ENCODE assay signal across 6 cellular contexts in genomic region chr22:20956258-20957117, GRCh38. TPM values are rescaled to one million over a fixed set of nuclear protein-coding genes. Genes with fewer than 3 reads are reported as not detected.
A peak's percentile ranks its signal among the peaks of the same experiment; 100 is the strongest.
DNase-seq lines count a peak whose midpoint lies in the region; FAIRE-seq and TF ChIP-seq lines count a peak whose summit lies in the region.

No MANE protein-coding gene starts in this region.

- H3K9me1 ChIP-seq in keratinocyte (ENCODE audit: control insufficient read depth, extremely low read depth, insufficient read depth, low read length): no peaks in the 10 kb centered on the region

- H3K9me3 ChIP-seq in BLaER1 treated with 17β-estradiol and CSF1 and Interleukin-3, amounts not matched to agents 10 nM and 100 nM (replicated peaks in 1 of 11): no peaks in the 10 kb centered on the region
- no peaks in the 10 kb centered on the region for H3K9me3 ChIP-seq in keratinocyte (ENCODE audit: control insufficient read depth, low read depth, low read length)

- peak overlapping the region in 10 of 11 experiments; percentile 66 to 86 (median 74); a peak in 17 of 22 replicates for H3K4me2 ChIP-seq in BLaER1 treated with 17β-estradiol and CSF1 and Interleukin-3, amounts not matched to agents 10 nM and 100 nM
- peak overlapping the region; percentile 65 for H3K4me2 ChIP-seq in keratinocyte (ENCODE audit: control insufficient read depth, extremely low read depth, insufficient read depth, low read depth, low read length)

- DNase-seq in RKO (ENCODE audit: low spot score) (peak; percentile 85), keratinocyte (ENCODE audit: low read depth, low spot score) (peak; percentile 25), NK-92 (lab: John Stamatoyannopoulos, UW; ENCODE audit: unreplicated experiment) (no peak), posterior vena cava (ENCODE audit: low spot score) (no peak), middle frontal gyrus (ENCODE audit: extremely low spot score, low spot score) (no peak)

- peaks cover 28 to 32% (median 30%) of the 10 kb centered on the region in 11 experiments for H3K36me3 ChIP-seq in BLaER1 treated with 17β-estradiol and CSF1 and Interleukin-3, amounts not matched to agents 10 nM and 100 nM
- H3K36me3 ChIP-seq in keratinocyte (ENCODE audit: control insufficient read depth in 2 of 2, extremely low read depth in 1 of 2, insufficient read depth in 2 of 2, low read length in 2 of 2): peaks cover 0 to 19% of the 10 kb centered on the region in 2 experiments

- H4K20me1 ChIP-seq in BLaER1 treated with 17β-estradiol and CSF1 and Interleukin-3, amounts not matched to agents 10 nM and 100 nM: peaks cover 33 to 63% (median 53%) of the 10 kb centered on the region in 11 experiments; a peak in 21 of 22 replicates
- H4K20me1 ChIP-seq in keratinocyte (ENCODE audit: control insufficient read depth, extremely low read depth, insufficient read depth, low read length): no peaks in the 10 kb centered on the region

- peak overlapping the region in 4 of 10 experiments; percentile 43 to 61 (median 52); a peak in 3 of 20 replicates for H3K4me3 ChIP-seq in BLaER1 treated with 17β-estradiol and CSF1 and Interleukin-3, amounts not matched to agents 10 nM and 100 nM
- peak overlapping the region; percentile 55 to 65 (median 59) for H3K4me3 ChIP-seq in keratinocyte (ENCODE audit: control insufficient read depth in 2 of 3, extremely low read depth in 1 of 3, insufficient read depth in 2 of 3, low read depth in 1 of 3, low read length in 3 of 3)

- no peak overlapping the region for H3K27ac ChIP-seq in BLaER1 treated with 17β-estradiol and CSF1 and Interleukin-3, amounts not matched to agents 10 nM and 100 nM
- H3K27ac ChIP-seq in keratinocyte (ENCODE audit: control insufficient read depth, insufficient read depth, low read length): peak overlapping the region; percentile 3

- dilution Hi-C loops in keratinocyte (cut with MboI; ENCODE audit: extremely low pct_ligation_motif_present, low sequenced_read_pairs): no loop called here

- no peak overlapping the region for H3K9ac ChIP-seq in BLaER1 treated with 17β-estradiol and CSF1 and Interleukin-3, amounts not matched to agents 10 nM and 100 nM
- H3K9ac ChIP-seq in keratinocyte (ENCODE audit: control insufficient read depth, extremely low read depth, insufficient read depth, low read length): peak overlapping the region; percentile 69

- intact Hi-C loops in posterior vena cava (cut with DNase I): no loop called here

- peak; percentile 23 to 59 (median 35) for TF ChIP-seq CTCF in keratinocyte (optimal IDR thresholded peaks at IDR 0.05 in 1 of 3, IDR thresholded peaks at IDR 0.05 in 1 of 3, conservative IDR thresholded peaks at IDR 0.05 in 1 of 3; ENCODE audit: extremely low read depth in 1 of 3, insufficient read depth in 2 of 3, low read length in 3 of 3)

- H3K79me2 ChIP-seq in keratinocyte (ENCODE audit: control insufficient read depth, insufficient read depth, low read length): peaks cover 20% of the 10 kb centered on the region

- no peak overlapping the region for H2AFZ ChIP-seq in keratinocyte (ENCODE audit: control insufficient read depth, low read length)

- H3K4me1 ChIP-seq in BLaER1 treated with 17β-estradiol and CSF1 and Interleukin-3, amounts not matched to agents 10 nM and 100 nM: peaks cover 8 to 27% (median 18%) of the 10 kb centered on the region in 10 experiments; a peak in 18 of 20 replicates
- peaks cover 41% of the 10 kb centered on the region for H3K4me1 ChIP-seq in keratinocyte (ENCODE audit: control insufficient read depth, extremely low read depth, insufficient read depth, low read length)

- FAIRE-seq in keratinocyte (lab: Jason Lieb, UNC): peak; percentile 52

- H3K27me3 ChIP-seq in BLaER1 treated with 17β-estradiol and CSF1 and Interleukin-3, amounts not matched to agents 10 nM and 100 nM: peaks cover 25 to 40% (median 37%) of the 10 kb centered on the region in 11 experiments
- no peaks in the 10 kb centered on the region for H3K27me3 ChIP-seq in keratinocyte (ENCODE audit: control insufficient read depth, extremely low read depth, insufficient read depth, low read length)

RNA-seq across cellular contexts. Expression of gene AIFM3, which starts 10.6 kb away (rescaled TPM):
- 0.56 to 1.1 TPM (median 0.59 TPM) in 3 replicates for polyA plus RNA-seq in keratinocyte
- 0.36 TPM for polyA plus RNA-seq in keratinocyte (2011; ENCODE audit: low read depth)
- 0.39 and 1.1 TPM in 2 replicates for polyA plus RNA-seq in keratinocyte (2011; cell fraction: cytosol; rRNA removed)
- polyA plus RNA-seq in keratinocyte (2011; cell fraction: nucleus; rRNA removed): 3.4 and 5.3 TPM in 2 replicates
- polyA plus RNA-seq in keratinocyte (2012; ENCODE audit: low replicate concordance): 0.62 and 0.69 TPM in 2 replicates
- 0.29 to 0.30 TPM in 2 of 3 replicates, not detected in the other for polyA minus RNA-seq in keratinocyte
- polyA minus RNA-seq in keratinocyte (2011; cell fraction: cytosol; rRNA and poly(A)+ RNA removed): 1.7 TPM
- polyA minus RNA-seq in keratinocyte (2011; cell fraction: nucleus; rRNA and poly(A)+ RNA removed): 1.2 and 1.4 TPM in 2 replicates
- total RNA-seq in posterior vena cava: 1 to 10 TPM in 1 of 2 donors, under 1 TPM in 1; 0.62 to 2.6 TPM

RNA-seq across cellular contexts. Expression of gene LZTR1, which starts 25.6 kb away (rescaled TPM):
- polyA plus RNA-seq in keratinocyte: 36.3 to 41.6 TPM (median 37.0 TPM) in 3 replicates
- polyA plus RNA-seq in keratinocyte (2011; ENCODE audit: low read depth): 62.8 TPM
- 16.8 and 24.3 TPM in 2 replicates for polyA plus RNA-seq in keratinocyte (2011; cell fraction: cytosol; rRNA removed)
- polyA plus RNA-seq in keratinocyte (2011; cell fraction: nucleus; rRNA removed): 197 and 198 TPM in 2 replicates
- 21.9 and 28.0 TPM in 2 replicates for polyA plus RNA-seq in keratinocyte (2012; ENCODE audit: low replicate concordance)
- 41.7 to 114 TPM (median 62.4 TPM) in 3 replicates for polyA minus RNA-seq in keratinocyte
- polyA minus RNA-seq in keratinocyte (2011; cell fraction: cytosol; rRNA and poly(A)+ RNA removed): 21.5 TPM
- polyA minus RNA-seq in keratinocyte (2011; cell fraction: nucleus; rRNA and poly(A)+ RNA removed): 54.1 and 60.0 TPM in 2 replicates
- total RNA-seq in posterior vena cava: 10 to 100 TPM; 46.1 to 56.3 TPM

RNA-seq across cellular contexts. Expression of gene CRKL, which starts 39.3 kb away (rescaled TPM):
- 25.0 to 33.4 TPM (median 32.1 TPM) in 3 replicates for polyA plus RNA-seq in keratinocyte
- polyA plus RNA-seq in keratinocyte (2011; ENCODE audit: low read depth): 20.1 TPM
- 25.7 and 32.5 TPM in 2 replicates for polyA plus RNA-seq in keratinocyte (2011; cell fraction: cytosol; rRNA removed)
- polyA plus RNA-seq in keratinocyte (2011; cell fraction: nucleus; rRNA removed): 45.7 and 47.1 TPM in 2 replicates
- polyA plus RNA-seq in keratinocyte (2012; ENCODE audit: low replicate concordance): 38.4 and 43.5 TPM in 2 replicates
- polyA minus RNA-seq in keratinocyte: 38.7 to 48.3 TPM (median 46.5 TPM) in 3 replicates
- 36.8 TPM for polyA minus RNA-seq in keratinocyte (2011; cell fraction: cytosol; rRNA and poly(A)+ RNA removed)
- polyA minus RNA-seq in keratinocyte (2011; cell fraction: nucleus; rRNA and poly(A)+ RNA removed): 26.8 and 44.1 TPM in 2 replicates
- 10 to 100 TPM; 36.7 to 37.5 TPM for total RNA-seq in posterior vena cava

RNA-seq across cellular contexts. Expression of gene THAP7, which starts 45.4 kb away (rescaled TPM):
- 10.4 to 14.8 TPM (median 14.2 TPM) in 3 replicates for polyA plus RNA-seq in keratinocyte
- polyA plus RNA-seq in keratinocyte (2011; ENCODE audit: low read depth): 11.7 TPM
- polyA plus RNA-seq in keratinocyte (2011; cell fraction: cytosol; rRNA removed): 5.6 and 10.7 TPM in 2 replicates
- 11.0 and 12.6 TPM in 2 replicates for polyA plus RNA-seq in keratinocyte (2011; cell fraction: nucleus; rRNA removed)
- polyA plus RNA-seq in keratinocyte (2012; ENCODE audit: low replicate concordance): 7.7 and 14.4 TPM in 2 replicates
- polyA minus RNA-seq in keratinocyte: 4.3 to 6.5 TPM (median 6.4 TPM) in 3 replicates
- polyA minus RNA-seq in keratinocyte (2011; cell fraction: cytosol; rRNA and poly(A)+ RNA removed): 6.7 TPM
- 3.2 and 4.9 TPM in 2 replicates for polyA minus RNA-seq in keratinocyte (2011; cell fraction: nucleus; rRNA and poly(A)+ RNA removed)
- total RNA-seq in posterior vena cava: 10 to 100 TPM; 16.4 to 20.5 TPM

RNA-seq across cellular contexts. Expression of gene P2RX6, which starts 58.5 kb away (rescaled TPM):
- polyA plus RNA-seq in keratinocyte: 0.65 to 1.0 TPM (median 0.87 TPM) in 3 replicates
- not detected for polyA plus RNA-seq in keratinocyte (2011; ENCODE audit: low read depth)
- 0.26 and 0.45 TPM in 2 replicates for polyA plus RNA-seq in keratinocyte (2011; cell fraction: cytosol; rRNA removed)
- 3.3 and 4.8 TPM in 2 replicates for polyA plus RNA-seq in keratinocyte (2011; cell fraction: nucleus; rRNA removed)
- polyA plus RNA-seq in keratinocyte (2012; ENCODE audit: low replicate concordance): 0.72 and 1.2 TPM in 2 replicates
- polyA minus RNA-seq in keratinocyte: 0.53 to 1.3 TPM (median 0.69 TPM) in 3 replicates
- not detected for polyA minus RNA-seq in keratinocyte (2011; cell fraction: cytosol; rRNA and poly(A)+ RNA removed)
- 0.54 and 1.1 TPM in 2 replicates for polyA minus RNA-seq in keratinocyte (2011; cell fraction: nucleus; rRNA and poly(A)+ RNA removed)
- total RNA-seq in posterior vena cava: 1 to 10 TPM in 1 of 2 donors, under 1 TPM in 1; 0.19 to 1.0 TPM

Comparison
In these comparisons a context has a peak if more than half of its experiments do, and no peak if none do; other contexts are left out.
1. DNase-seq: peak in RKO (single experiment) and keratinocyte (single experiment); none in NK-92 (single experiment), posterior vena cava (single experiment) and middle frontal gyrus (single experiment).